8 cellular contexts compared by ENCODE assay signal in genomic region chr10:9331583-9332008, GRCh38.
DNase-seq lines count a peak whose midpoint lies in the region; ATAC-seq and TF ChIP-seq lines count a peak whose summit lies in the region.

No MANE protein-coding gene starts in this region.

- H3K4me1 ChIP-seq in OCI-LY1 (ENCODE audit: insufficient read depth, low read length, severe bottlenecking) = no peaks in the 10 kb centered on the region

- no peak overlapping the region for H3K4me2 ChIP-seq in OCI-LY1 (ENCODE audit: low read length)

- DNase-seq in AG20443 (ENCODE audit: low spot score) (peak; percentile 52), mesothelial cell of epicardium (ENCODE audit: low spot score in 2 of 2, unreplicated experiment in 2 of 2) (no peak)
- DNase-seq in effector memory CD8-positive, alpha-beta T cell = no peak

- no peak overlapping the region for H3K27ac ChIP-seq in OCI-LY1 (ENCODE audit: low read depth, low read length, poor library complexity, severe bottlenecking)

- H3K9me3 Mint-ChIP-seq in effector memory CD8-positive, alpha-beta T cell = no peaks in the 10 kb centered on the region
- H3K9me3 Mint-ChIP-seq in mesothelial cell of epicardium = peaks cover 7% of the 10 kb centered on the region

- no peaks in the 10 kb centered on the region for H3K27me3 ChIP-seq in OCI-LY1 (ENCODE audit: insufficient read depth, low read length)

- no peaks in the 10 kb centered on the region for H3K9me3 ChIP-seq in OCI-LY1 (ENCODE audit: low read length)

- H3K9me2 ChIP-seq in OCI-LY1 (ENCODE audit: low read depth, low read length) = no peaks in the 10 kb centered on the region

- H4K20me1 ChIP-seq in OCI-LY1 (ENCODE audit: insufficient read depth, low read length) = no peaks in the 10 kb centered on the region

- H3K4me1 Mint-ChIP-seq in effector memory CD8-positive, alpha-beta T cell (ENCODE audit: low read depth in 2 of 2) = no peaks in the 10 kb centered on the region
- no peaks in the 10 kb centered on the region for H3K4me1 Mint-ChIP-seq in mesothelial cell of epicardium

- H3K36me3 Mint-ChIP-seq in effector memory CD8-positive, alpha-beta T cell (ENCODE audit: insufficient read depth) = no peaks in the 10 kb centered on the region
- H3K36me3 Mint-ChIP-seq in mesothelial cell of epicardium = no peaks in the 10 kb centered on the region

- H3K4me3 ChIP-seq in OCI-LY1 (ENCODE audit: low read depth, low read length, poor library complexity, severe bottlenecking) = no peak overlapping the region

- H2AFZ ChIP-seq in OCI-LY1 (ENCODE audit: low read length) = no peak overlapping the region

- ATAC-seq in GM18502 (IDR thresholded peaks at IDR 0.05; ENCODE audit: poor library complexity, unreplicated experiment) (peak; percentile 81), HG03103 (IDR thresholded peaks at IDR 0.05; ENCODE audit: low read depth, unreplicated experiment) (peak; percentile 77), HG03045 (IDR thresholded peaks at IDR 0.05; ENCODE audit: unreplicated experiment) (no peak), HG03025 (IDR thresholded peaks at IDR 0.05; ENCODE audit: low FRiP score, unreplicated experiment) (no peak)
- ATAC-seq in effector memory CD8-positive, alpha-beta T cell (replicated peaks) = peak; percentile 63

- H3K27me3 Mint-ChIP-seq in effector memory CD8-positive, alpha-beta T cell = peaks cover 29 to 50% of the 10 kb centered on the region in 2 donors
- peaks cover 43% of the 10 kb centered on the region for H3K27me3 Mint-ChIP-seq in mesothelial cell of epicardium (ENCODE audit: low read depth)

- no peak overlapping the region for H3K9ac ChIP-seq in OCI-LY1 (ENCODE audit: low read length)

- peak; percentile 73 for TF ChIP-seq CTCF in OCI-LY1 (IDR thresholded peaks at IDR 0.05; ENCODE audit: low read length)
- peak; percentile 87 for TF ChIP-seq CTCF in mesothelial cell of epicardium (IDR thresholded peaks at IDR 0.05; ENCODE audit: unreplicated experiment)

- H3K36me3 ChIP-seq in OCI-LY1 (ENCODE audit: insufficient read depth, low read length) = no peaks in the 10 kb centered on the region

- H3K4me3 Mint-ChIP-seq in effector memory CD8-positive, alpha-beta T cell = no peak overlapping the region
- no peak overlapping the region for H3K4me3 Mint-ChIP-seq in mesothelial cell of epicardium

- H3K79me2 ChIP-seq in OCI-LY1 (ENCODE audit: insufficient read depth, low read length) = no peaks in the 10 kb centered on the region

- H3F3A ChIP-seq in OCI-LY1 (ENCODE audit: insufficient read depth, low read length) = no peaks in the 10 kb centered on the region

- H3K27ac Mint-ChIP-seq in effector memory CD8-positive, alpha-beta T cell = no peak overlapping the region
- H3K27ac Mint-ChIP-seq in mesothelial cell of epicardium = no peak overlapping the region

Comparison
In these comparisons a context has a peak if more than half of its experiments do, and no peak if none do; other contexts are left out.
1. ATAC-seq: peak in GM18502 (single experiment), HG03103 (single experiment) and effector memory CD8-positive, alpha-beta T cell (single experiment); none in HG03045 (single experiment) and HG03025 (single experiment).